In genomic region chr16:60204221-60204620, GRCh38 we compare ENCODE assay signal across 13 cellular contexts.
"Had no signal": no experiment of that assay in that cellular context is flagged by ENCODE, and none has a peak within 500 bp of the region (broad histone marks: within the 10 kb centered on the region; RNA-seq: fewer than 3 reads in every experiment).

No MANE protein-coding gene starts in this region.

- H3K4me3 ChIP-seq: cardiac muscle cell, hepatocyte, spleen, transverse colon had no signal

- H3K27me3 ChIP-seq: cardiac muscle cell, hepatocyte, spleen, transverse colon had no signal

- H3K79me2 ChIP-seq: hepatocyte had no signal

- H3K9me3 ChIP-seq: spleen, transverse colon had no signal

- ATAC-seq: activated naive CD4-positive, alpha-beta T cell treated with anti-CD3 and anti-CD28 coated beads, Interleukin-2, amount 50 U/mL, for 72 hours; naive thymus-derived CD4-positive, alpha-beta T cell; stimulated activated naive B cell treated with anti-CD40 and anti-IgM and Interleukin-4, amounts not matched to agents 10 μg/mL and 1 μg/mL and 100 μg/mL, for 72 hours had no signal

- H3K4me1 ChIP-seq: spleen, transverse colon had no signal

- H3K36me3 ChIP-seq: cardiac muscle cell, spleen, transverse colon had no signal

- H3K27ac ChIP-seq: cardiac muscle cell, hepatocyte, spleen, transverse colon had no signal

- DNase-seq: activated CD4-positive, alpha-beta T cell treated with anti-CD3 and anti-CD28 coated beads, Interleukin-2, amount 50 U/mL, for 1 hour; activated effector memory CD4-positive, alpha-beta T cell treated with Interleukin-2 at 50 U/mL for 16 hours; activated T-cell treated with anti-CD3 and anti-CD28 coated beads for 4 hours; naive thymus-derived CD4-positive, alpha-beta T cell; spleen; stimulated activated CD4-positive, alpha-beta T cell treated with anti-CD3 and anti-CD28 coated beads, Interleukin-2, amount 100 ng/mL, for 24 hours; stimulated activated naive B cell treated with anti-CD40 and anti-IgM and Interleukin-4, amounts not matched to agents 10 μg/mL and 1 μg/mL and 100 μg/mL, for 72 hours; substantia nigra; T-helper 2 cell; transverse colon had no signal

- H3K4me2 ChIP-seq: hepatocyte had no signal

- H2AFZ ChIP-seq: hepatocyte had no signal
